Comparison of ENCODE assay signal across 19 cellular contexts in the genomic region with DNA sequence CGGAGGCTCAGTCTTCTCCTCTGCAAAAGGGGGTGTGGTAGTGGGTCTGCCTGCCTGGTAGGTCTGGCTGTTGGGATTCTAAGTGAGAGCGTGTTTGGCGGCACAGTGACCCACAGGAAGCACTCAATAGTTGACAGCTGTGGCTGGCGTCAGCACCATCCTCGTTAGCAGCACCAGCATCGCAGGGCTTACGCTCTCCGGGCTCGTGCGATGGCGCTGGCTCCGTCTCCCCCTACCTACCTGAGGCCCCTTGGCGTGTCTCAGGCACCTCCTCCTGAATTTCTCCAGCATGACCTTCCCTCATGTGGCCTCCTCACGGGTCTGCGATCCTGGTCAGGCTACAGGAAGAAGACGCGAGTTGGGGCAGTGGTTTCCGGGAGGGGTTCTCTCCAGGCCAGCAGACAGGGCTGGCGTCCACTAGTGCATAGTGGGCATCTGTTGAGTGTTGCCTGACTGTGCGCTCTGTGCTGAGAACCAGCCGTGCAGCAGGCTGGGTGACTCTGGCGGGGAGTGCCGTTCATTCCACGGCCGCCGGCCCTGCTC.
A peak's percentile ranks its signal among the peaks of the same experiment; 100 is the strongest.
DNase-seq lines count a peak whose midpoint lies in the region; ATAC-seq and TF ChIP-seq lines count a peak whose summit lies in the region.
"Had no signal": no experiment of that assay in that cellular context is flagged by ENCODE, and none has a peak within 500 bp of the region (broad histone marks: within the 10 kb centered on the region; RNA-seq: fewer than 3 reads in every experiment).

No MANE protein-coding gene starts in this region.

- H4K20me1 ChIP-seq in SK-N-SH (ENCODE audit: insufficient read depth), result no peaks in the 10 kb centered on the region

- no peak overlapping the region for H3K4me2 ChIP-seq in SK-N-SH

- ATAC-seq in SK-N-SH treated with all-trans-retinoic acid at 6 μM for 48 hours, result no peak
- ATAC-seq: PC-3 had no signal

- H2AFZ ChIP-seq in SK-N-SH (ENCODE audit: low read depth), result no peak overlapping the region
- H2AFZ ChIP-seq: GM23248 had no signal

- H3K4me3 ChIP-seq in SK-N-SH (ENCODE audit: low read depth in 2 of 2, low read length in 1 of 2) (no peak overlapping the region), colonic mucosa (no peak overlapping the region), muscle layer of colon (ENCODE audit: low read depth in 1 of 2, low read length in 2 of 2) (no peak overlapping the region), transverse colon (no peak overlapping the region)
- H3K4me3 ChIP-seq: cardiac muscle cell, GM23248, psoas muscle, thyroid gland had no signal

- TF ChIP-seq POLR2A in transverse colon (IDR thresholded peaks at IDR 0.05), result no peak

- no peaks in the 10 kb centered on the region for H3F3A ChIP-seq in SK-N-SH (replicated peaks; ENCODE audit: insufficient read depth)

- H3K27me3 ChIP-seq in SK-N-SH (ENCODE audit: insufficient read depth), result no peaks in the 10 kb centered on the region; the same call in 1 of the 2 replicates
- H3K27me3 ChIP-seq in colonic mucosa, result no peaks in the 10 kb centered on the region
- no peaks in the 10 kb centered on the region for H3K27me3 ChIP-seq in muscle layer of colon (ENCODE audit: control insufficient read depth in 1 of 2, insufficient read depth in 2 of 2, low read length in 2 of 2)
- peaks cover 9% of the 10 kb centered on the region for H3K27me3 ChIP-seq in transverse colon
- H3K27me3 ChIP-seq: cardiac muscle cell, thyroid gland had no signal

- TF ChIP-seq RAD21 in SK-N-SH (IDR thresholded peaks at IDR 0.05; ENCODE audit: low read length), result no peak

- WGBS in SK-N-SH (ENCODE audit: low lambda C conversion rate), result 86% methylated on average over 25 of the region's 26 CpGs
- 71% methylated on average over 26 of the region's 26 CpGs; no CpG with 5 or more reads in 1 of the 2 donors for WGBS in transverse colon (ENCODE audit: low coverage in 1 of 2), 2 donors

- H3K9me3 ChIP-seq in SK-N-SH (no peaks in the 10 kb centered on the region), colonic mucosa (no peaks in the 10 kb centered on the region), muscle layer of colon (ENCODE audit: low read length) (no peaks in the 10 kb centered on the region), transverse colon (no peaks in the 10 kb centered on the region)
- H3K9me3 ChIP-seq: psoas muscle, thyroid gland had no signal

- H3K4me1 ChIP-seq in SK-N-SH (ENCODE audit: control insufficient read depth in 1 of 2, insufficient read depth in 2 of 2, low read depth in 1 of 2, low read length in 1 of 2), result peaks cover 0 to 78% of the 10 kb centered on the region in 2 experiments; a peak in 2 of 4 replicates
- H3K4me1 ChIP-seq in colonic mucosa, result no peaks in the 10 kb centered on the region
- peaks cover 73% of the 10 kb centered on the region for H3K4me1 ChIP-seq in muscle layer of colon (ENCODE audit: insufficient read depth, low read length)
- H3K4me1 ChIP-seq in transverse colon, result peaks cover 4 to 36% (median 24%) of the 10 kb centered on the region in 4 donors
- H3K4me1 ChIP-seq: psoas muscle had no signal

- no peaks in the 10 kb centered on the region for H3K36me3 ChIP-seq in SK-N-SH (replicated peaks in 1 of 2; ENCODE audit: control insufficient read depth in 1 of 2, insufficient read depth in 2 of 2, low read length in 1 of 2)
- no peaks in the 10 kb centered on the region for H3K36me3 ChIP-seq in colonic mucosa
- peaks cover 9% of the 10 kb centered on the region for H3K36me3 ChIP-seq in muscle layer of colon (ENCODE audit: insufficient read depth, low read length)
- no peaks in the 10 kb centered on the region for H3K36me3 ChIP-seq in transverse colon
- H3K36me3 ChIP-seq: cardiac muscle cell, thyroid gland had no signal

- no peak overlapping the region for H3K9ac ChIP-seq in SK-N-SH
- peak overlapping the region; percentile 2 to 19 for H3K9ac ChIP-seq in colonic mucosa (ENCODE audit: low read depth in 2 of 2, low read length in 2 of 2)
- H3K9ac ChIP-seq in muscle layer of colon (ENCODE audit: low read length), result no peak overlapping the region
- H3K9ac ChIP-seq: GM23248 had no signal

- intact Hi-C loops in colonic mucosa (cut with DNase I) (no loop called here), transverse colon (cut with DNase I; ENCODE audit: low total_unique reads) (loop anchor here (10.0 kb wide), 1 partner anchor 458 kb away; no protein-coding TSS in a partner anchor)

- CTCF ChIA-PET in SK-N-SH (lab: Yijun Ruan, JAX), result interaction anchor here (7.5 to 7.6 kb wide), 2 partner anchors 10 to 89 kb away, joined by 44 to 49 read pairs; no protein-coding TSS in a partner anchor

- TF ChIP-seq EP300 in SK-N-SH (IDR thresholded peaks at IDR 0.05; ENCODE audit: borderline replicate concordance in 1 of 2, low read depth in 1 of 2, low read length in 1 of 2), result no peak
- no peak for TF ChIP-seq EP300 in transverse colon (IDR thresholded peaks at IDR 0.05; ENCODE audit: low read depth)

- POLR2A ChIA-PET in SK-N-SH (lab: Yijun Ruan, JAX), result no interaction called here

- H3K27ac ChIP-seq in SK-N-SH (ENCODE audit: low read depth in 2 of 2, low read length in 1 of 2), result peak overlapping the region in 1 of 2 experiments; percentile 81; a peak in 2 of 4 replicates
- H3K27ac ChIP-seq in colonic mucosa, result peak overlapping the region; percentile 32
- H3K27ac ChIP-seq in muscle layer of colon (ENCODE audit: low read depth, low read length), result peak overlapping the region; percentile 88
- peak overlapping the region; percentile 78 to 92 (median 85) for H3K27ac ChIP-seq in transverse colon
- H3K27ac ChIP-seq: cardiac muscle cell, GM23248, psoas muscle, thyroid gland had no signal

- in situ Hi-C loops in transverse colon (cut with MboI; ENCODE audit: low pct_ligation_motif_present in 1 of 4, low pct_unique_long_range_greater_than_20kb in 1 of 4, low sequenced_read_pairs in 3 of 4), result loop anchor here in 1 of 4 donors (25.0 kb wide), 1 partner anchor 220 kb away; no protein-coding TSS in a partner anchor

- DNase-seq in SK-N-SH, result no peak
- no peak for DNase-seq in colonic mucosa
- no peak for DNase-seq in transverse colon
- no peak for DNase-seq in NCI-H748 treated with DMSO at 0.1 percent for 48 hours (lab: John Stamatoyannopoulos, UW)
- no peak for DNase-seq in amygdala (lab: John Stamatoyannopoulos, UW)
- DNase-seq in NCI-H1105 (lab: John Stamatoyannopoulos, UW), result no peak
- DNase-seq: activated CD4-positive, alpha-beta T cell treated with anti-CD3 and anti-CD28 coated beads for 1 hour; CD4-positive, CD25-positive, alpha-beta regulatory T cell; DMS79; GM23248; NCI-H526; nephron progenitor cell; PC-3; stimulated activated CD4-positive, alpha-beta T cell treated with anti-CD3 and anti-CD28 coated beads, Interleukin-12 subunit alpha, Interleukin-12 subunit beta, amount 100 ng/mL, for 4 hours; thyroid gland had no signal

- TF ChIP-seq CTCF in SK-N-SH (IDR thresholded peaks at IDR 0.05) (no peak), colonic mucosa (IDR thresholded peaks at IDR 0.05) (no peak), transverse colon (IDR thresholded peaks at IDR 0.05) (no peak)

- no peaks in the 10 kb centered on the region for H3K79me2 ChIP-seq in SK-N-SH (ENCODE audit: insufficient read depth)

- H3K9me2 ChIP-seq in SK-N-SH, result no peaks in the 10 kb centered on the region

TF ChIP-seq in SK-N-SH treated with all-trans-retinoic acid at 6 μM for 48 hours, 23 proteins besides CTCF, POLR2A, EP300 and RAD21 (continues in another document):
- TF ChIP-seq ZNF70 (CRISPR knock-in tag; IDR thresholded peaks at IDR 0.05), result peak; percentile 84; the same call in 1 of the 2 replicates

TF ChIP-seq in SK-N-SH, 30 proteins besides CTCF, POLR2A, EP300 and RAD21:
- TF ChIP-seq FOXJ3 (CRISPR knock-in tag; IDR thresholded peaks at IDR 0.05), result no peak
- TF ChIP-seq, protein P1, sequence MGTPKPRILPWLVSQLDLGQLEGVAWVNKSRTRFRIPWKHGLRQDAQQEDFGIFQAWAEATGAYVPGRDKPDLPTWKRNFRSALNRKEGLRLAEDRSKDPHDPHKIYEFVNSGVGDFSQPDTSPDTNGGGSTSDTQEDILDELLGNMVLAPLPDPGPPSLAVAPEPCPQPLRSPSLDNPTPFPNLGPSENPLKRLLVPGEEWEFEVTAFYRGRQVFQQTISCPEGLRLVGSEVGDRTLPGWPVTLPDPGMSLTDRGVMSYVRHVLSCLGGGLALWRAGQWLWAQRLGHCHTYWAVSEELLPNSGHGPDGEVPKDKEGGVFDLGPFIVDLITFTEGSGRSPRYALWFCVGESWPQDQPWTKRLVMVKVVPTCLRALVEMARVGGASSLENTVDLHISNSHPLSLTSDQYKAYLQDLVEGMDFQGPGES (IDR thresholded peaks at IDR 0.05; ENCODE audit: low read depth, low read length), result no peak
- no peak for TF ChIP-seq EZH2phosphoT487 (IDR thresholded peaks at IDR 0.05; ENCODE audit: borderline replicate concordance, low read depth)
- no peak for TF ChIP-seq FOSL2 (IDR thresholded peaks at IDR 0.05; ENCODE audit: borderline replicate concordance, low read depth)
- no peak for TF ChIP-seq RCOR1 (IDR thresholded peaks at IDR 0.05; ENCODE audit: low read length)
- no peak for TF ChIP-seq TEAD4 (IDR thresholded peaks at IDR 0.05; ENCODE audit: borderline replicate concordance, insufficient read depth)
- no peak for TF ChIP-seq RXRA (IDR thresholded peaks at IDR 0.05; ENCODE audit: borderline replicate concordance, low read depth)
- TF ChIP-seq ELF1 (IDR thresholded peaks at IDR 0.05), result no peak
- no peak for TF ChIP-seq MXI1 (IDR thresholded peaks at IDR 0.05; ENCODE audit: low read depth, low read length)
- TF ChIP-seq SMC3 (IDR thresholded peaks at IDR 0.05; ENCODE audit: low read depth, low read length), result no peak
- no peak for TF ChIP-seq TAF1 (IDR thresholded peaks at IDR 0.05; ENCODE audit: borderline replicate concordance, low read depth, low read length)
- TF ChIP-seq FOXM1 (IDR thresholded peaks at IDR 0.05; ENCODE audit: low read depth), result no peak

Comparison
In these comparisons a context has a peak if more than half of its experiments do, and no peak if none do; other contexts are left out.
1. H3K9ac ChIP-seq: peak in colonic mucosa (2 of 2); none in SK-N-SH (single experiment) and muscle layer of colon (single experiment).